ENCODE assay signal across 16 cellular contexts in genomic region chr10:86334515-86335085, GRCh38. TPM values are rescaled to one million over a fixed set of nuclear protein-coding genes. Genes with fewer than 3 reads are reported as not detected.
DNase-seq lines count a peak whose midpoint lies in the region; ATAC-seq and TF ChIP-seq lines count a peak whose summit lies in the region.
"Had no signal": no experiment of that assay in that cellular context is flagged by ENCODE, and none has a peak within 500 bp of the region (broad histone marks: within the 10 kb centered on the region; RNA-seq: fewer than 3 reads in every experiment).

No MANE protein-coding gene starts in this region.

- no peak for TF ChIP-seq EP300 in sigmoid colon (IDR thresholded peaks at IDR 0.05)

- H3K9ac ChIP-seq in endodermal cell (ENCODE audit: extremely low read depth, low read length, poor library complexity, severe bottlenecking) = no peak overlapping the region

- no peak for TF ChIP-seq POLR2A in sigmoid colon (IDR thresholded peaks at IDR 0.05)

- H3K9me3 Mint-ChIP-seq in endodermal cell = peaks cover 4% of the 10 kb centered on the region

- H3K36me3 ChIP-seq in endodermal cell (ENCODE audit: control insufficient read depth, insufficient read depth, low read length) = no peaks in the 10 kb centered on the region
- no peaks in the 10 kb centered on the region for H3K36me3 ChIP-seq in sigmoid colon
- H3K36me3 ChIP-seq: vagina had no signal

- H3K4me1 ChIP-seq in endodermal cell (ENCODE audit: control insufficient read depth, insufficient read depth, low read length) = no peaks in the 10 kb centered on the region
- no peaks in the 10 kb centered on the region for H3K4me1 ChIP-seq in sigmoid colon
- H3K4me1 ChIP-seq: vagina had no signal

- intact Hi-C loops in sigmoid colon (cut with DNase I) (no loop called here), sciatic nerve (cut with DNase I) (no loop called here)

- H3K27me3 Mint-ChIP-seq in endodermal cell (ENCODE audit: insufficient read depth) = peaks cover 6% of the 10 kb centered on the region

- peak; percentile 25 for DNase-seq in NCI-H2171 treated with DMSO at 0.1 percent for 48 hours (lab: John Stamatoyannopoulos, UW)
- no peak for DNase-seq in NCI-H2171 (lab: John Stamatoyannopoulos, UW)
- DNase-seq in NCI-H345 (lab: John Stamatoyannopoulos, UW) = peak; percentile 70
- DNase-seq in endodermal cell = peak; percentile 85
- DNase-seq in sigmoid colon = peak; percentile 14
- DNase-seq in NAMALWA (ENCODE audit: low spot score) = no peak
- DNase-seq in sciatic nerve (ENCODE audit: low spot score) = no peak
- DNase-seq: activated naive CD4-positive, alpha-beta T cell treated with anti-CD3 and anti-CD28 coated beads, Interleukin-2, amount 50 U/mL, for 16 hours; central memory CD4-positive, alpha-beta T cell; DND-41; NCI-H1694; stimulated activated CD4-positive, alpha-beta T cell treated with anti-CD3 and anti-CD28 coated beads, Interleukin-1b, Interleukin-23, amount 100 ng/mL, for 48 hours had no signal

- H3K4me1 Mint-ChIP-seq in endodermal cell = no peaks in the 10 kb centered on the region

- H3K27me3 ChIP-seq in endodermal cell (ENCODE audit: control insufficient read depth, insufficient read depth, low read length, poor library complexity, severe bottlenecking) (no peaks in the 10 kb centered on the region), sigmoid colon (no peaks in the 10 kb centered on the region)
- H3K27me3 ChIP-seq: vagina had no signal

- H3K27ac ChIP-seq in endodermal cell (ENCODE audit: low read depth, low read length) (no peak overlapping the region), sigmoid colon (no peak overlapping the region)
- H3K27ac ChIP-seq: vagina had no signal

- ATAC-seq in GM21576 (IDR thresholded peaks at IDR 0.05; ENCODE audit: unreplicated experiment) = no peak
- ATAC-seq in sciatic nerve = no peak

- H3K9me3 ChIP-seq in endodermal cell (ENCODE audit: control insufficient read depth, low read length) (no peaks in the 10 kb centered on the region), sigmoid colon (no peaks in the 10 kb centered on the region)
- H3K9me3 ChIP-seq: vagina had no signal

- 18% methylated on average over 3 of the region's 3 CpGs; no CpG with 5 or more reads in 1 of the 2 experiments for WGBS in endodermal cell (ENCODE audit: insufficient coverage in 1 of 2, insufficient read length in 1 of 2), 2 experiments
- WGBS in sigmoid colon, 2 donors = 35 to 40% methylated on average over 3 of the region's 3 CpGs

- no peak overlapping the region for H3K4me3 Mint-ChIP-seq in endodermal cell

- no peaks in the 10 kb centered on the region for H3K36me3 Mint-ChIP-seq in endodermal cell (ENCODE audit: low read depth)

- TF ChIP-seq CTCF in endodermal cell (conservative IDR thresholded peaks at IDR 0.05) = peak; percentile 78
- no peak for TF ChIP-seq CTCF in sigmoid colon (IDR thresholded peaks at IDR 0.05)

- no peak overlapping the region for H3K27ac Mint-ChIP-seq in endodermal cell

- H3K4me3 ChIP-seq in endodermal cell (ENCODE audit: low read length) (no peak overlapping the region), sigmoid colon (no peak overlapping the region)
- H3K4me3 ChIP-seq: vagina had no signal

RNA-seq across cellular contexts. Expression of gene GRID1, which starts 32.0 kb away (rescaled TPM):
- total RNA-seq in endodermal cell = under 1 TPM; 0.13 to 0.53 TPM
- 1.1 TPM for polyA plus RNA-seq in endodermal cell (2013, experiment 1 of 2)
- polyA plus RNA-seq in endodermal cell (2013, experiment 2 of 2) = 0.87 TPM
- total RNA-seq in sigmoid colon = 1 to 10 TPM in 3 of 4 donors, under 1 TPM in 1; 0.66 to 4.7 (median 1.5) TPM
- 1 to 10 TPM in 1 of 3 donors, not detected in 2; 1.1 TPM for polyA plus RNA-seq in sigmoid colon
- 15.4 TPM for total RNA-seq in sciatic nerve
- total RNA-seq: mononuclear cell, RPMI7951 had no signal

Comparison
In these comparisons a context has a peak if more than half of its experiments do, and no peak if none do; other contexts are left out.
1. DNase-seq: peak in NCI-H2171 treated with DMSO at 0.1 percent for 48 hours (single experiment), NCI-H345 (single experiment), endodermal cell (single experiment) and sigmoid colon (single experiment); none in NCI-H2171 (single experiment), NAMALWA (single experiment) and sciatic nerve (single experiment).